Comparison of ENCODE assay signal across 11 cellular contexts in the genomic region with DNA sequence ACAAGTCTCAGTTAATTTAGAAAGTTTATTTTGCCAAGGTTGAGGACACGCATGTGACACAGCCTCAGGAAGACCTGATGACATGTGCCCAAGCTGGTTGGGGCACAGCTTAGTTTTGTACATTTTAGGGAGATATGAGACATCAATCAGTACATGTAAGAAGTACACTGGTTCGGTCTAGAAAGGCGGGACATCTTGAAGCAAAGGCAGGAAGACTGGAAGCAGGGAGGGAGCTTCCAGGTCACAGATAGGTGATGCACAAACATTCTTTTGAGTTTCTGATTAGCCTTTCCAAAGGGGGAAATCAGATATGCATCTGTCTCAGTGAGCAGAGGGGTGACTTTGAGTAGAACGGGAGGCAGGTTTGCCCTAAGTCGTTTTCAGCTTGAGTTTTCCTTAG.
"Had no signal": no experiment of that assay in that cellular context is flagged by ENCODE, and none has a peak within 500 bp of the region (broad histone marks: within the 10 kb centered on the region; RNA-seq: fewer than 3 reads in every experiment).

No MANE protein-coding gene starts in this region.

- FAIRE-seq: H1, H54 had no signal

- H3K9me3 ChIP-seq: HAP-1 had no signal

- H3K9ac ChIP-seq: GM23248 had no signal

- H3K4me3 ChIP-seq: GM23248, GM23338, HAP-1 had no signal

- H3K27ac Mint-ChIP-seq: GM23338, H9, HFFc6 had no signal

- H3K4me3 Mint-ChIP-seq: GM23338, H9, HFFc6 had no signal

- H3K27ac ChIP-seq: GM23248 had no signal

- H3K9me3 Mint-ChIP-seq: GM23338, HFFc6 had no signal

- ATAC-seq: GM23338, HCT116 had no signal

- H3K4me1 ChIP-seq: HAP-1 had no signal

- H2AFZ ChIP-seq: GM23248, GM23338 had no signal

- DNase-seq: GM23248, GOT3, H7, H9, HCEC 1CT, HFFc6 had no signal

- H3K36me3 ChIP-seq: HAP-1 had no signal

- H3K4me2 ChIP-seq: GM23338 had no signal
